In the genomic region with DNA sequence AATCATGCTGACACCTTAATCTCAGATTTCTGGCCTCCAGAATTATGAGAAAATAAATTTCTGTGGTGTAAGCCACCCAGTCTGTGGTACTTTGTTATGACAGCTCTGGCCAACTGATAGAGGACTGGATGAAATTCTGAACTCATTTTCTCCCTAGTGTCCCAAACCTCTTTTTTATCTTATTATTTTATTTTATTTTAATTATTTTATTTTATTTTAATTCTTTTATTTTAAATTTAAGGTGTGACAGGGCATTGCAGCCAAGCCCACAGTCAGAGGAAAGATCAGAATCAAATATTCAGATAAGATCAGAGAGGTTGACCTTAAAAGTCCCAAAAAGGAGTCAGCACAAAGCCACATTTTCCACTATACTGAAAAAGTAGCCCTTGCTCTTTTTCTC, we compare ENCODE assay signal across 24 cellular contexts.
"Had no signal": no experiment of that assay in that cellular context is flagged by ENCODE, and none has a peak within 500 bp of the region (broad histone marks: within the 10 kb centered on the region; RNA-seq: fewer than 3 reads in every experiment).

No MANE protein-coding gene starts in this region.

- H3K9me3 Mint-ChIP-seq: stimulated activated effector memory CD8-positive, alpha-beta T cell treated with anti-CD3 and anti-CD28 coated beads, Interleukin-12 subunit alpha, Interleukin-12 subunit beta, amount 100 ng/mL, for 72 hours; stimulated activated memory B cell treated with anti-CD40 and anti-IgM and Interleukin-4, amounts not matched to agents 10 μg/mL and 1 μg/mL and 100 μg/mL, for 72 hours; stimulated activated naive B cell treated with anti-CD40 and anti-IgM and Interleukin-4, amounts not matched to agents 10 μg/mL and 1 μg/mL and 100 μg/mL, for 72 hours; stimulated activated naive CD8-positive, alpha-beta T cell treated with anti-CD3 and anti-CD28 coated beads, Interleukin-15, amount 100 ng/mL, for 72 hours; stimulated activated naive CD8-positive, alpha-beta T cell treated with anti-CD3 and anti-CD28 coated beads, Interleukin-15, Interleukin-2, amounts not matched to agents 100 ng/mL and 50 ng/mL, for 24 hours; type B pancreatic cell had no signal

- DNase-seq: stimulated activated CD4-positive, alpha-beta T cell treated with anti-CD3 and anti-CD28 coated beads, Interleukin-2, amount 100 ng/mL, for 48 hours; stimulated activated CD4-positive, alpha-beta T cell treated with anti-CD3 and anti-CD28 coated beads, Interleukin-4, amount 100 ng/mL, for 1 hour; stimulated activated CD4-positive, alpha-beta T cell treated with anti-CD3 and anti-CD28 coated beads, Interleukin-4, amount 100 ng/mL, for 24 hours; stimulated activated CD4-positive, alpha-beta T cell treated with anti-CD3 and anti-CD28 coated beads, Interleukin-4, amount 100 ng/mL, for 4 hours; stimulated activated CD8-positive, alpha-beta memory T cell treated with anti-CD3 and anti-CD28 coated beads, Interleukin-4, amount 100 ng/mL, for 48 hours; stimulated activated naive B cell treated with anti-CD40 and anti-IgM and Interleukin-4, amounts not matched to agents 10 μg/mL and 1 μg/mL and 100 μg/mL, for 72 hours; stimulated activated naive CD4-positive, alpha-beta T cell; stimulated activated naive CD4-positive, alpha-beta T cell treated with Interleukin-2 at 50 U/mL for 16 hours; stimulated activated naive CD8-positive, alpha-beta T cell treated with anti-CD3 and anti-CD28 coated beads, Interleukin-15, amount 100 ng/mL, for 72 hours; stimulated activated naive CD8-positive, alpha-beta T cell treated with anti-CD3 and anti-CD28 coated beads, Interleukin-15, Interleukin-2, amounts not matched to agents 100 U/mL and 50 U/mL, for 24 hours; stomach; substantia nigra; testis; thyroid gland; tibial artery; transverse colon; trophoblast cell; upper lobe of left lung; upper lobe of right lung; uterus had no signal

- H3K36me3 Mint-ChIP-seq: stimulated activated effector memory CD8-positive, alpha-beta T cell treated with anti-CD3 and anti-CD28 coated beads, Interleukin-12 subunit alpha, Interleukin-12 subunit beta, amount 100 ng/mL, for 72 hours; stimulated activated memory B cell treated with anti-CD40 and anti-IgM and Interleukin-4, amounts not matched to agents 10 μg/mL and 1 μg/mL and 100 μg/mL, for 72 hours; stimulated activated naive B cell treated with anti-CD40 and anti-IgM and Interleukin-4, amounts not matched to agents 10 μg/mL and 1 μg/mL and 100 μg/mL, for 72 hours; type B pancreatic cell had no signal

- ATAC-seq: stimulated activated effector memory CD8-positive, alpha-beta T cell treated with anti-CD3 and anti-CD28 coated beads, Interleukin-12 subunit alpha, Interleukin-12 subunit beta, amount 100 ng/mL, for 72 hours; stimulated activated naive B cell treated with anti-CD40 and anti-IgM and Interleukin-4, amounts not matched to agents 10 μg/mL and 1 μg/mL and 100 μg/mL, for 72 hours; stimulated activated naive CD8-positive, alpha-beta T cell treated with anti-CD3 and anti-CD28 coated beads, Interleukin-15, amount 100 ng/mL, for 72 hours; stimulated activated naive CD8-positive, alpha-beta T cell treated with anti-CD3 and anti-CD28 coated beads, Interleukin-15, Interleukin-2, amounts not matched to agents 100 U/mL and 50 U/mL, for 24 hours; upper lobe of right lung had no signal

- H3K4me3 Mint-ChIP-seq: stimulated activated effector memory CD8-positive, alpha-beta T cell treated with anti-CD3 and anti-CD28 coated beads, Interleukin-12 subunit alpha, Interleukin-12 subunit beta, amount 100 ng/mL, for 72 hours; stimulated activated memory B cell treated with anti-CD40 and anti-IgM and Interleukin-4, amounts not matched to agents 10 μg/mL and 1 μg/mL and 100 μg/mL, for 72 hours; stimulated activated naive B cell treated with anti-CD40 and anti-IgM and Interleukin-4, amounts not matched to agents 10 μg/mL and 1 μg/mL and 100 μg/mL, for 72 hours; stimulated activated naive CD8-positive, alpha-beta T cell treated with anti-CD3 and anti-CD28 coated beads, Interleukin-15, amount 100 ng/mL, for 72 hours; stimulated activated naive CD8-positive, alpha-beta T cell treated with anti-CD3 and anti-CD28 coated beads, Interleukin-15, Interleukin-2, amounts not matched to agents 100 ng/mL and 50 ng/mL, for 24 hours; type B pancreatic cell had no signal

- H3K4me1 Mint-ChIP-seq: stimulated activated effector memory CD8-positive, alpha-beta T cell treated with anti-CD3 and anti-CD28 coated beads, Interleukin-12 subunit alpha, Interleukin-12 subunit beta, amount 100 ng/mL, for 72 hours; stimulated activated memory B cell treated with anti-CD40 and anti-IgM and Interleukin-4, amounts not matched to agents 10 μg/mL and 1 μg/mL and 100 μg/mL, for 72 hours; stimulated activated naive B cell treated with anti-CD40 and anti-IgM and Interleukin-4, amounts not matched to agents 10 μg/mL and 1 μg/mL and 100 μg/mL, for 72 hours; stimulated activated naive CD8-positive, alpha-beta T cell treated with anti-CD3 and anti-CD28 coated beads, Interleukin-15, amount 100 ng/mL, for 72 hours had no signal

- H3K27ac Mint-ChIP-seq: stimulated activated effector memory CD8-positive, alpha-beta T cell treated with anti-CD3 and anti-CD28 coated beads, Interleukin-12 subunit alpha, Interleukin-12 subunit beta, amount 100 ng/mL, for 72 hours; stimulated activated memory B cell treated with anti-CD40 and anti-IgM and Interleukin-4, amounts not matched to agents 10 μg/mL and 1 μg/mL and 100 μg/mL, for 72 hours; stimulated activated naive B cell treated with anti-CD40 and anti-IgM and Interleukin-4, amounts not matched to agents 10 μg/mL and 1 μg/mL and 100 μg/mL, for 72 hours; stimulated activated naive CD8-positive, alpha-beta T cell treated with anti-CD3 and anti-CD28 coated beads, Interleukin-15, amount 100 ng/mL, for 72 hours; stimulated activated naive CD8-positive, alpha-beta T cell treated with anti-CD3 and anti-CD28 coated beads, Interleukin-15, Interleukin-2, amounts not matched to agents 100 ng/mL and 50 ng/mL, for 24 hours; type B pancreatic cell had no signal

- H3K27me3 Mint-ChIP-seq: stimulated activated memory B cell treated with anti-CD40 and anti-IgM and Interleukin-4, amounts not matched to agents 10 μg/mL and 1 μg/mL and 100 μg/mL, for 72 hours; stimulated activated naive B cell treated with anti-CD40 and anti-IgM and Interleukin-4, amounts not matched to agents 10 μg/mL and 1 μg/mL and 100 μg/mL, for 72 hours; stimulated activated naive CD8-positive, alpha-beta T cell treated with anti-CD3 and anti-CD28 coated beads, Interleukin-15, amount 100 ng/mL, for 72 hours; stimulated activated naive CD8-positive, alpha-beta T cell treated with anti-CD3 and anti-CD28 coated beads, Interleukin-15, Interleukin-2, amounts not matched to agents 100 ng/mL and 50 ng/mL, for 24 hours; type B pancreatic cell had no signal
